Comparison of ENCODE assay signal across 9 cellular contexts in genomic region chr3:62875103-62876002, GRCh38. TPM values are rescaled to one million over a fixed set of nuclear protein-coding genes. Genes with fewer than 3 reads are reported as not detected.
DNase-seq lines count a peak whose midpoint lies in the region; ATAC-seq and TF ChIP-seq lines count a peak whose summit lies in the region.
"Had no signal": no experiment of that assay in that cellular context is flagged by ENCODE, and none has a peak within 500 bp of the region (broad histone marks: within the 10 kb centered on the region; RNA-seq: fewer than 3 reads in every experiment).

CADPS (minus strand) TSS chr3:62875416; CDS start chr3:62875029, 387 bp downstream.

- intact Hi-C loops in uterus (cut with DNase I; ENCODE audit: low total_unique reads), result no loop called here

- ATAC-seq in memory B cell (ENCODE audit: low read depth) (no peak), GM18517 (IDR thresholded peaks at IDR 0.05; ENCODE audit: unreplicated experiment) (no peak), GM19455 (IDR thresholded peaks at IDR 0.05; ENCODE audit: unreplicated experiment) (no peak)

- no peaks in the 10 kb centered on the region for H3K36me3 ChIP-seq in uterus
- H3K36me3 ChIP-seq: BLaER1 treated with 17β-estradiol and CSF1 and Interleukin-3, amounts not matched to agents 10 nM and 100 nM had no signal

- no peak for TF ChIP-seq POLR2A in uterus (IDR thresholded peaks at IDR 0.05)

- peak within 1 kb of the TSS; percentile 55 for H3K4me3 Mint-ChIP-seq in chondrocyte (ENCODE audit: unreplicated experiment)
- H3K4me3 Mint-ChIP-seq in memory B cell, result peak within 1 kb of the TSS; percentile 44

- H3K27me3 Mint-ChIP-seq in chondrocyte (ENCODE audit: low read depth) (peaks cover 57% of the 10 kb centered on the region), memory B cell (peaks cover 9% of the 10 kb centered on the region)

- TF ChIP-seq CTCF in chondrocyte (IDR thresholded peaks at IDR 0.05) (no peak), uterus (IDR thresholded peaks at IDR 0.05) (no peak)

- H3K4me3 ChIP-seq in uterus, result peak within 1 kb of the TSS; percentile 1 to 34
- H3K4me3 ChIP-seq: BLaER1 treated with 17β-estradiol and CSF1 and Interleukin-3, amounts not matched to agents 10 nM and 100 nM had no signal

- H3K27ac Mint-ChIP-seq in chondrocyte (ENCODE audit: unreplicated experiment) (no peak within 1 kb of the TSS), memory B cell (no peak within 1 kb of the TSS)

- peaks cover 2% of the 10 kb centered on the region for H3K36me3 Mint-ChIP-seq in chondrocyte (ENCODE audit: low read depth)
- H3K36me3 Mint-ChIP-seq in memory B cell, result no peaks in the 10 kb centered on the region

- H3K9me3 Mint-ChIP-seq in chondrocyte (ENCODE audit: low read depth) (peaks cover 13% of the 10 kb centered on the region), memory B cell (peaks cover 1% of the 10 kb centered on the region)

- peaks cover 0 to 14% of the 10 kb centered on the region in 2 donors for H3K4me1 ChIP-seq in uterus

- peaks cover 9% of the 10 kb centered on the region for H3K4me1 Mint-ChIP-seq in chondrocyte (ENCODE audit: low read depth)
- H3K4me1 Mint-ChIP-seq in memory B cell, result peaks cover 4% of the 10 kb centered on the region

- peaks cover 0 to 24% of the 10 kb centered on the region in 2 donors for H3K27me3 ChIP-seq in uterus
- H3K27me3 ChIP-seq: BLaER1 treated with 17β-estradiol and CSF1 and Interleukin-3, amounts not matched to agents 10 nM and 100 nM had no signal

- DNase-seq in NCI-H345 (lab: John Stamatoyannopoulos, UW), result peak; percentile 66
- DNase-seq in NCI-H345 treated with DMSO at 0.1 percent for 48 hours (lab: John Stamatoyannopoulos, UW; ENCODE audit: unreplicated experiment), result no peak
- peak; percentile 72 for DNase-seq in chondrocyte (ENCODE audit: low spot score)
- no peak for DNase-seq in memory B cell (ENCODE audit: low spot score in 2 of 2)
- no peak for DNase-seq in uterus
- DNase-seq in MV-4-11 (lab: John Stamatoyannopoulos, UW), result no peak

- H3K27ac ChIP-seq in uterus, result no peak within 1 kb of the TSS
- H3K27ac ChIP-seq: BLaER1 treated with 17β-estradiol and CSF1 and Interleukin-3, amounts not matched to agents 10 nM and 100 nM had no signal

- no peaks in the 10 kb centered on the region for H3K9me3 ChIP-seq in uterus

RNA-seq across cellular contexts. Expression of gene CADPS, which starts in this region (rescaled TPM):
- not detected in 3 replicates for total RNA-seq in chondrocyte
- 10 to 100 TPM in 1 of 4 donors, under 1 TPM in 1, not detected in 2; 0.82 to 13.2 TPM for total RNA-seq in uterus

Comparison
In these comparisons a context has a peak if more than half of its experiments do, and no peak if none do; other contexts are left out.
1. Peak in DNase-seq in chondrocyte; RNA of the gene not detected or under 1 TPM.